Comparison of ENCODE assay signal across 16 cellular contexts in the genomic region with DNA sequence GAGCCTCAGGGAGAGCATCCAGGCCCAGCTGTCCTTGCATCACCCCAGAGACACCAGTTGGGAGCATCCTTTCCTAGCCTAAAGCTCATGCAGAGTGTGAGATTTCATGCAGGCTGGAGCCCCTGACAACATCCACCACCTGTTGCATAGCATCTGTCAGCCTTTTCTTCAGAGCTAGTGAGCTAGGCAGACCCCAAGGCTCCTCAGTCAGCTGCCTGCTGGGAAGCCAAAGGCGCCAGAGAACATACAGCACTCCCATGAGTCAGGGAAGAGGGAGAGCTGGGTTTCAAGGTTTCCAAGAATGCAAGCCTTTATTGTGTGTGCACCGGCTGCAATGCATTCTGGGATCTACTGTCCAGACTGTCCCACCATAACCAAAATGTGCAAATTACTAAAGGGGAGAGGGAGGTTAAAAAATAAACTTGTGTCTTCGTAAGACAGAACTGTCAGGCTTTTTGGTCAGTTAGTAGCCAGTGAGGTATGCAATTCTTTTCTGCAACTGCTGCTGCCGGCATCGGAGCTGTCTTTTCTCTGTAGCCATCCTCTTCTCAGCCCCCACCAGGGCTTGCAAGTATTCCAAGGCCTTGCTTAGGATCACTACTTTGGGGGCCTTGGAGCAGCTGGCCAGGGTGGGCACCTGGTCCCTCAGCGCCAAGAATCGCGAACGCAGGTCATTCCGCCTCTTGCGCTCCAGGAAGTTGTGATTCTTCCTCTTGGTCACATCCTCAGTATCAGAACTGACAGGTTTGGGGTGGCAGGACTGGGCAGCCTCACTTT. TPM values are rescaled to one million over a fixed set of nuclear protein-coding genes. Genes with fewer than 3 reads are reported as not detected.
DNase-seq lines count a peak whose midpoint lies in the region; ATAC-seq lines count a peak whose summit lies in the region.
"Had no signal": no experiment of that assay in that cellular context is flagged by ENCODE, and none has a peak within 500 bp of the region (broad histone marks: within the 10 kb centered on the region; RNA-seq: fewer than 3 reads in every experiment).

No MANE protein-coding gene starts in this region.

- no peaks in the 10 kb centered on the region for H3K36me3 ChIP-seq in adipocyte (ENCODE audit: control insufficient read depth, insufficient read depth, low read length, severe bottlenecking)
- H3K36me3 ChIP-seq: BLaER1, right atrium auricular region, thoracic aorta had no signal

- no peaks in the 10 kb centered on the region for H3K36me3 Mint-ChIP-seq in T-cell
- H3K36me3 Mint-ChIP-seq: activated naive CD8-positive, alpha-beta T cell had no signal

- H3K27me3 Mint-ChIP-seq in T-cell = peaks cover 40 to 43% of the 10 kb centered on the region in 2 donors

- POLR2A ChIA-PET in T-cell (lab: Charles Lee) = no interaction called here

- H3K4me3 ChIP-seq in adipocyte (ENCODE audit: low read length) = no peak overlapping the region
- H3K4me3 ChIP-seq: BLaER1, right atrium auricular region, thoracic aorta had no signal

- H3K4me1 ChIP-seq in adipocyte (ENCODE audit: control insufficient read depth, insufficient read depth, low read length) = peaks cover 55% of the 10 kb centered on the region

- H3K4me1 Mint-ChIP-seq in T-cell = peaks cover 0 to 2% (median 2%) of the 10 kb centered on the region in 3 donors

- DNase-seq in DMS 273 (lab: John Stamatoyannopoulos, UW; ENCODE audit: unreplicated experiment) = peak; percentile 100
- DNase-seq in M059J (ENCODE audit: low read depth) = peak; percentile 35
- peak; percentile 46 for DNase-seq in adipocyte (ENCODE audit: low read depth)
- peak; percentile 78 for DNase-seq in islet precursor cell
- no peak for DNase-seq in stimulated activated CD4-positive, alpha-beta T cell treated with anti-CD3 and anti-CD28 coated beads, Interleukin-4, amount 100 ng/mL, for 24 hours
- no peak for DNase-seq in NCI-H2081 treated with DMSO at 0.1 percent for 48 hours (lab: John Stamatoyannopoulos, UW)
- no peak for DNase-seq in OCI-M1 (lab: John Stamatoyannopoulos, UW)
- DNase-seq in T-cell = no peak
- DNase-seq: activated CD4-positive, alpha-beta memory T cell treated with anti-CD3 and anti-CD28 coated beads, Interleukin-2, amount 10 ng/mL, durations not matched to agents 7 days and 5 days; effector memory CD4-positive, alpha-beta T cell; MM.1S had no signal

- peaks cover 15% of the 10 kb centered on the region for H3K27me3 ChIP-seq in adipocyte (replicated peaks; ENCODE audit: control insufficient read depth, insufficient read depth, low read length)

- H3K4me3 Mint-ChIP-seq in T-cell = no peak overlapping the region
- H3K4me3 Mint-ChIP-seq: activated CD4-positive, alpha-beta memory T cell treated with anti-CD3 and anti-CD28 coated beads, Interleukin-2, amount 10 ng/mL, durations not matched to agents 7 days and 5 days; activated naive CD8-positive, alpha-beta T cell; T-helper 1 cell treated with Interleukin-12 subunit alpha and Interleukin-12 subunit beta and Interleukin-4 antibody, amounts not matched to agents 30 μg/mL and 1 μg/mL, for 36 hours had no signal

- H3K9me3 ChIP-seq in adipocyte (ENCODE audit: control insufficient read depth, low read length) = no peaks in the 10 kb centered on the region
- H3K9me3 ChIP-seq: BLaER1, right atrium auricular region, thoracic aorta had no signal

- no peaks in the 10 kb centered on the region for H3K9me3 Mint-ChIP-seq in T-cell
- H3K9me3 Mint-ChIP-seq: activated CD4-positive, alpha-beta memory T cell treated with anti-CD3 and anti-CD28 coated beads, Interleukin-2, amount 10 ng/mL, durations not matched to agents 7 days and 5 days; T-helper 1 cell treated with Interleukin-12 subunit alpha and Interleukin-12 subunit beta and Interleukin-4 antibody, amounts not matched to agents 30 μg/mL and 1 μg/mL, for 36 hours had no signal

- no peak overlapping the region for H3K27ac Mint-ChIP-seq in T-cell
- H3K27ac Mint-ChIP-seq: activated CD4-positive, alpha-beta memory T cell treated with anti-CD3 and anti-CD28 coated beads, Interleukin-2, amount 10 ng/mL, durations not matched to agents 7 days and 5 days; activated naive CD8-positive, alpha-beta T cell; T-helper 1 cell treated with Interleukin-12 subunit alpha and Interleukin-12 subunit beta and Interleukin-4 antibody, amounts not matched to agents 30 μg/mL and 1 μg/mL, for 36 hours had no signal

- CTCF ChIA-PET in T-cell (lab: Charles Lee) = no interaction called here

- no peak for ATAC-seq in T-cell (replicated peaks in 1 of 4)

- H3K9ac ChIP-seq in adipocyte (ENCODE audit: low read length) = no peak overlapping the region
- H3K9ac ChIP-seq: BLaER1 had no signal

RNA-seq across cellular contexts. Expression of a gene that starts 4.6 kb away (rescaled TPM):
- 0.57 TPM in 1 of 2 replicates, not detected in the other for total RNA-seq in M059J (2014; rRNA removed; shearing (Covaris generic))
- total RNA-seq in T-cell = under 1 TPM; 0.13 to 0.38 (median 0.22) TPM

RNA-seq across cellular contexts. Expression of a gene that starts 13.8 kb away (rescaled TPM):
- 15.2 and 26.3 TPM in 2 replicates for total RNA-seq in M059J (2014; rRNA removed; shearing (Covaris generic))
- total RNA-seq in T-cell = 10 to 100 TPM; 12.2 to 17.4 (median 16.0) TPM

RNA-seq across cellular contexts. Expression of a gene that starts 57.8 kb away (rescaled TPM):
- 1.2 and 2.3 TPM in 2 replicates for total RNA-seq in M059J (2014; rRNA removed; shearing (Covaris generic))
- 1 to 10 TPM in 4 of 5 donors, under 1 TPM in 1; 0.39 to 3.5 (median 1.4) TPM for total RNA-seq in T-cell

Comparison
In these comparisons a context has a peak if more than half of its experiments do, and no peak if none do; other contexts are left out.
1. DNase-seq: peak in DMS 273 (single experiment), M059J (single experiment), adipocyte (single experiment) and islet precursor cell (single experiment); none in stimulated activated CD4-positive, alpha-beta T cell treated with anti-CD3 and anti-CD28 coated beads, Interleukin-4, amount 100 ng/mL, for 24 hours (single experiment), NCI-H2081 treated with DMSO at 0.1 percent for 48 hours (single experiment), OCI-M1 (single experiment) and T-cell (0 of 34).